8 cellular contexts compared by ENCODE assay signal in the genomic region with DNA sequence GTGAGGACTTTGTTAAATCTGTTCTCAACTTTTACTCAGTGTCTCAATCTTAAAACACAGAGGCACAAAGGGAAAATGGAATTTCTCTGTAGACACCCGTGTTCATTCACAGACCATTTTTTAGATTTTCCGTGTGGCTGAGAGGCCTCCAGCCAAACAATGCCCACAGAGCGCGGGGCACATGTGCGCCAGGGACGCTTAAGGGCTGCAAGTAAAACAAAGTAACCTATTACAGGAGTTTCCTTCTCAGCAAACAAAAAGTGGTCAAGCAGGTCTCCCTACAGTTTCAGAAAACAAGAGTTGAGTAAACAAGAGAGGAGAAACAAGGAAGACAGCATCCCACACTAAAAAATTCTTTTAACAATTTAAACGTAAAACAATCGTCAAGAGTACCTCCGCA.
DNase-seq lines count a peak whose midpoint lies in the region; ATAC-seq and TF ChIP-seq lines count a peak whose summit lies in the region.

No MANE protein-coding gene starts in this region.

- no peak for ATAC-seq in HG03442 (IDR thresholded peaks at IDR 0.05; ENCODE audit: unreplicated experiment)

- in situ Hi-C loops in Caki2 (cut with HindIII; ENCODE audit: low pct_unique_long_range_greater_than_20kb, low sequenced_read_pairs): no loop called here

- no peak for TF ChIP-seq POLR2A in esophagus squamous epithelium (IDR thresholded peaks at IDR 0.05)

- H3K27me3 ChIP-seq in SU-DHL-6 (ENCODE audit: low read length): no peaks in the 10 kb centered on the region
- no peaks in the 10 kb centered on the region for H3K27me3 ChIP-seq in esophagus squamous epithelium
- peaks cover 25% of the 10 kb centered on the region for H3K27me3 ChIP-seq in neutrophil

- H3K4me3 ChIP-seq in SU-DHL-6 (ENCODE audit: insufficient read depth, low read length, poor library complexity, severe bottlenecking) (no peak overlapping the region), esophagus squamous epithelium (peak overlapping the region; percentile 51 to 87 (median 64)), neutrophil (ENCODE audit: low read depth in 1 of 2, low read length in 1 of 2) (peak overlapping the region; percentile 69 to 80)

- intact Hi-C loops in esophagus squamous epithelium (cut with DNase I): no loop called here

- peaks cover 23 to 58% (median 24%) of the 10 kb centered on the region in 3 donors for H3K4me1 ChIP-seq in esophagus squamous epithelium
- H3K4me1 ChIP-seq in neutrophil (ENCODE audit: control insufficient read depth in 1 of 2, insufficient read depth in 1 of 2, low read depth in 1 of 2, low read length in 1 of 2): peaks cover 28 to 35% of the 10 kb centered on the region in 2 experiments

- H3K9me3 ChIP-seq in SU-DHL-6 (ENCODE audit: insufficient read depth, low read length) (no peaks in the 10 kb centered on the region), esophagus squamous epithelium (no peaks in the 10 kb centered on the region), neutrophil (no peaks in the 10 kb centered on the region)

- 8 to 10% methylated on average over 9 of the region's 9 CpGs for WGBS in esophagus squamous epithelium, 2 donors

- DNase-seq in Caki2 (ENCODE audit: low read depth) (peak; percentile 29), HS-5 (ENCODE audit: low read depth) (peak; percentile 16), esophagus squamous epithelium (lab: John Stamatoyannopoulos, UW) (no peak), kidney glomerular epithelial cell (lab: John Stamatoyannopoulos, UW) (no peak), NCI-H187 treated with DMSO at 0.1 percent for 48 hours (lab: John Stamatoyannopoulos, UW) (no peak)

- H3K4me2 ChIP-seq in SU-DHL-6 (ENCODE audit: low read depth, low read length, poor library complexity, severe bottlenecking): peak overlapping the region; percentile 74

- no peak overlapping the region for H3K9ac ChIP-seq in SU-DHL-6 (ENCODE audit: low read length)

- no peaks in the 10 kb centered on the region for H3K79me2 ChIP-seq in SU-DHL-6 (ENCODE audit: insufficient read depth, low read length)

- no peaks in the 10 kb centered on the region for H3K9me2 ChIP-seq in SU-DHL-6 (replicated peaks; ENCODE audit: insufficient read depth, low read length)

- H3K36me3 ChIP-seq in SU-DHL-6 (ENCODE audit: low read length) (no peaks in the 10 kb centered on the region), esophagus squamous epithelium (no peaks in the 10 kb centered on the region), neutrophil (no peaks in the 10 kb centered on the region)

- H3F3A ChIP-seq in SU-DHL-6 (ENCODE audit: insufficient read depth): peaks cover 10% of the 10 kb centered on the region; the same call in 1 of the 2 replicates

- H3K27ac ChIP-seq in SU-DHL-6 (ENCODE audit: low read depth, low read length): no peak overlapping the region
- H3K27ac ChIP-seq in esophagus squamous epithelium: peak overlapping the region; percentile 38 to 87 (median 80)
- peak overlapping the region; percentile 75 for H3K27ac ChIP-seq in neutrophil

- peaks cover 23% of the 10 kb centered on the region; the same call in 1 of the 2 replicates for H4K20me1 ChIP-seq in SU-DHL-6 (ENCODE audit: low read depth, low read length)

- H2AFZ ChIP-seq in SU-DHL-6 (ENCODE audit: low read depth, low read length, severe bottlenecking): no peak overlapping the region

- TF ChIP-seq CTCF in SU-DHL-6 (IDR thresholded peaks at IDR 0.05; ENCODE audit: insufficient read depth, low read length, poor library complexity, severe bottlenecking): no peak
- TF ChIP-seq CTCF in esophagus squamous epithelium (IDR thresholded peaks at IDR 0.05): no peak
- TF ChIP-seq CTCF in neutrophil (IDR thresholded peaks at IDR 0.05): no peak

Comparison
In these comparisons a context has a peak if more than half of its experiments do, and no peak if none do; other contexts are left out.
1. DNase-seq: peak in Caki2 (single experiment) and HS-5 (single experiment); none in esophagus squamous epithelium (single experiment), kidney glomerular epithelial cell (single experiment) and NCI-H187 treated with DMSO at 0.1 percent for 48 hours (single experiment).